ENCODE assay signal across 11 cellular contexts in the genomic region with DNA sequence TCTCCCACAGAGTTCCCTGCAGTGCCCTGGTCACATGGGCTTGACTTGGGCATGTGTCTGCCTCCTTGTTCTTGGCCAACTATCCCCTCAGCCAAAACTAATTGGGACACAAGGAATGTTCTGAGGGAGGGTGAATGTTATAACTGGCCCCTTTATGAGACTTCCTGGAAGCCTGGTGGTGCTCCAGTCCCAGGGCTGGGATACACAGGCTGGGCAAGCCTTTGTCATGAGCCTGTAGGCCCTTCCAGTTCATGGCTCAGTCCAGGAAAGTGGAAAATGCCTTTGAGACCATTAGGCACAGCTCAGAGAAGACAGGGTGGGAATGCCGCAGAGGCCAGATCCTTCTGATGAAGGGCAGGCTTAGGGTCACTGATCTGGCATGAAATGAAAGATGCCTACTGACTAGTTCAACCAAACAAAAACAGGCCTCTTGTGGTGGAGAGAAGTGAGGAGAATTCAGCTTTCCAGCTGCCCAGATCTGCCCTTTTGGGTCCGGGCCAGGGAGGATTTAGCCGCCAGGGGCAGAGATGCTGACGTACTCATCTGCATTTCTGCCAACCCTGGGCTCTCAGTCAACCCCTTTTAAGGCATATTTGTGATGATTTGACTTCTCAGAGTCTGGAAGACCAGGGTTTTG.
A peak's percentile ranks its signal among the peaks of the same experiment; 100 is the strongest.
DNase-seq lines count a peak whose midpoint lies in the region; ATAC-seq and TF ChIP-seq lines count a peak whose summit lies in the region.
"Had no signal": no experiment of that assay in that cellular context is flagged by ENCODE, and none has a peak within 500 bp of the region (broad histone marks: within the 10 kb centered on the region; RNA-seq: fewer than 3 reads in every experiment).

No MANE protein-coding gene starts in this region.

- TF ChIP-seq POLR2A in IMR-90 (IDR thresholded peaks at IDR 0.05; ENCODE audit: low read depth, low read length) (no peak), spleen (IDR thresholded peaks at IDR 0.05) (no peak)

- H4K20me1 ChIP-seq in IMR-90 (ENCODE audit: insufficient read depth, low read length), result no peaks in the 10 kb centered on the region

- no peak overlapping the region for H2BK5ac ChIP-seq in IMR-90 (ENCODE audit: low read depth, low read length, poor library complexity, severe bottlenecking)

- H2AK9ac ChIP-seq in IMR-90 (replicated peaks; ENCODE audit: low read depth, low read length, poor library complexity), result no peak overlapping the region

- in situ Hi-C loops in IMR-90 (cut with MboI; ENCODE audit: low sequenced_read_pairs), result no loop called here

- H3K23ac ChIP-seq in IMR-90 (ENCODE audit: low read depth, low read length), result no peak overlapping the region

- H4K8ac ChIP-seq in IMR-90 (ENCODE audit: low read depth in 2 of 2, low read length in 2 of 2), result no peak overlapping the region

- no peak for TF ChIP-seq RAD21 in IMR-90 (IDR thresholded peaks at IDR 0.05; ENCODE audit: low read length)

- no peaks in the 10 kb centered on the region for H3K9me1 ChIP-seq in IMR-90 (ENCODE audit: insufficient read depth, low read length)

- BruUV-seq in IMR-90 (replicated peaks; lab: Mats Ljungman, UMichigan), result no TSS peak

- H4K91ac ChIP-seq in IMR-90 (ENCODE audit: insufficient read depth, low read depth, low read length), result no peak overlapping the region

- H3K56ac ChIP-seq in IMR-90 (ENCODE audit: extremely low read depth, insufficient read depth, low read length), result no peak overlapping the region

- peak; percentile 35 for ATAC-seq in IMR-90 (ENCODE audit: low read depth)
- ATAC-seq in GM19452 (IDR thresholded peaks at IDR 0.05; ENCODE audit: unreplicated experiment), result no peak

- no peak overlapping the region for H2BK20ac ChIP-seq in IMR-90 (ENCODE audit: low read depth, low read length)

- intact Hi-C loops in IMR-90 (cut with micrococcal nuclease) (no loop called here), spleen (cut with DNase I; ENCODE audit: low total_unique reads) (no loop called here)

- DNase-seq in IMR-90, result no peak
- peak in 53 of 61 donors; percentile 3 to 84 (median 53) for DNase-seq in caudate nucleus (lab: John Stamatoyannopoulos, UW)
- DNase-seq in hypothalamus (lab: John Stamatoyannopoulos, UW), result peak in 48 of 51 donors; percentile 5 to 92 (median 58)
- no peak for DNase-seq in spleen
- DNase-seq in activated T-cell treated with anti-CD3 and anti-CD28 coated beads, Interleukin-2, amount 50 U/mL, for 1 hour, result no peak
- no peak for DNase-seq in SK-N-DZ (ENCODE audit: low spot score)
- no peak for DNase-seq in GOT3 (lab: John Stamatoyannopoulos, UW)
- DNase-seq: activated T-cell treated with anti-CD3 and anti-CD28 coated beads, Interleukin-2, amount 50 U/mL, for 48 hours; DMS153; NCI-H146 had no signal

- H2AFZ ChIP-seq in IMR-90 (replicated peaks; ENCODE audit: low read length, poor library complexity), result no peak overlapping the region

- H3K18ac ChIP-seq in IMR-90 (ENCODE audit: low read depth, low read length), result no peak overlapping the region

- H3K27ac ChIP-seq in IMR-90 (ENCODE audit: insufficient read depth, low read length) (no peak overlapping the region), caudate nucleus (ENCODE audit: low read depth, low read length) (peak overlapping the region; percentile 31), spleen (peak overlapping the region in 5 of 8 donors; percentile 10 to 47 (median 29))

- H3K36me3 ChIP-seq in IMR-90 (ENCODE audit: control insufficient read depth, insufficient read depth, low read length), result no peaks in the 10 kb centered on the region
- H3K36me3 ChIP-seq in spleen, result no peaks in the 10 kb centered on the region

- H3K4me3 ChIP-seq in IMR-90 (ENCODE audit: insufficient read depth, low read depth, low read length) (no peak overlapping the region), spleen (no peak overlapping the region)

- H4K5ac ChIP-seq in IMR-90 (ENCODE audit: low read depth, low read length), result no peak overlapping the region

- CTCF ChIA-PET in IMR-90 (lab: Yijun Ruan, JAX), result interaction anchor here (0.6 kb wide), 1 partner anchor 388 kb away, joined by 3 read pairs; no protein-coding TSS in a partner anchor

- WGBS in IMR-90 (ENCODE audit: extremely low coverage in 2 of 2, insufficient read length in 1 of 2), 2 experiments, result no CpG with 5 or more reads among the region's 4 CpGs
- WGBS in spleen, 5 donors, result 51 to 87% (median 78%) methylated on average over 4 of the region's 4 CpGs

- H3K4ac ChIP-seq in IMR-90 (ENCODE audit: low read depth, low read length), result no peak overlapping the region

- TF ChIP-seq CTCF in IMR-90 (conservative IDR thresholded peaks at IDR 0.05; ENCODE audit: low read depth, low read length) (no peak), spleen (IDR thresholded peaks at IDR 0.05 in 8 of 11, conservative IDR thresholded peaks at IDR 0.05 in 3 of 11) (peak in 1 of 11 experiments; percentile 9)

- POLR2A ChIA-PET in IMR-90 (lab: Charles Lee; ENCODE audit: unreplicated experiment), result no interaction called here

- H3K4me2 ChIP-seq in IMR-90 (ENCODE audit: low read depth, low read length), result no peak overlapping the region

- no peak overlapping the region for H2BK15ac ChIP-seq in IMR-90 (ENCODE audit: low read depth, low read length)

- no peak overlapping the region for H3K9ac ChIP-seq in IMR-90 (ENCODE audit: low read depth, low read length)

- no peak overlapping the region; the same call in 1 of the 2 replicates for H2AK5ac ChIP-seq in IMR-90 (ENCODE audit: low read depth, low read length)

- H3K4me1 ChIP-seq in IMR-90 (ENCODE audit: control insufficient read depth, insufficient read depth, low read length), result no peaks in the 10 kb centered on the region
- H3K4me1 ChIP-seq in spleen, result no peaks in the 10 kb centered on the region

- H3K27me3 ChIP-seq in IMR-90 (ENCODE audit: control insufficient read depth, insufficient read depth, low read length) (peaks cover 13% of the 10 kb centered on the region), spleen (replicated peaks in 1 of 7) (no peaks in the 10 kb centered on the region)

- no peak overlapping the region for H3K14ac ChIP-seq in IMR-90 (replicated peaks; ENCODE audit: low read depth, low read length)

- dilution Hi-C loops in IMR-90 (cut with HindIII; ENCODE audit: low sequenced_read_pairs, unreplicated experiment), result no loop called here

- no peaks in the 10 kb centered on the region for H3K79me1 ChIP-seq in IMR-90 (ENCODE audit: low read depth in 1 of 2, low read length in 2 of 2)

- H3K9me3 ChIP-seq in IMR-90 (ENCODE audit: control insufficient read depth, insufficient read depth, low read length) (no peaks in the 10 kb centered on the region), spleen (no peaks in the 10 kb centered on the region)

- no peak overlapping the region for H2BK120ac ChIP-seq in IMR-90 (ENCODE audit: low read depth, low read length)

TF ChIP-seq in IMR-90, 13 proteins besides CTCF, POLR2A, EP300 and RAD21:
- TF ChIP-seq MAZ (IDR thresholded peaks at IDR 0.05; ENCODE audit: borderline replicate concordance, low read depth, low read length) (no peak), MXI1 (IDR thresholded peaks at IDR 0.05; ENCODE audit: borderline replicate concordance, low read depth, low read length) (no peak), FOS (IDR thresholded peaks at IDR 0.05; ENCODE audit: low read depth, low read length) (no peak), RCOR1 (IDR thresholded peaks at IDR 0.05; ENCODE audit: insufficient replicate concordance, low read length) (no peak), BHLHE40 (IDR thresholded peaks at IDR 0.05; ENCODE audit: low read depth, low read length) (no peak), NFE2L2 (IDR thresholded peaks at IDR 0.05; ENCODE audit: low read depth, low read length) (no peak), CEBPB (IDR thresholded peaks at IDR 0.05; ENCODE audit: low read depth, low read length) (no peak), SMC3 (IDR thresholded peaks at IDR 0.05; ENCODE audit: low read depth, low read length) (no peak), MAFK (IDR thresholded peaks at IDR 0.05; ENCODE audit: low read depth, low read length) (no peak), RFX5 (IDR thresholded peaks at IDR 0.05; ENCODE audit: low read depth, low read length) (no peak)
- TF ChIP-seq, protein P1, sequence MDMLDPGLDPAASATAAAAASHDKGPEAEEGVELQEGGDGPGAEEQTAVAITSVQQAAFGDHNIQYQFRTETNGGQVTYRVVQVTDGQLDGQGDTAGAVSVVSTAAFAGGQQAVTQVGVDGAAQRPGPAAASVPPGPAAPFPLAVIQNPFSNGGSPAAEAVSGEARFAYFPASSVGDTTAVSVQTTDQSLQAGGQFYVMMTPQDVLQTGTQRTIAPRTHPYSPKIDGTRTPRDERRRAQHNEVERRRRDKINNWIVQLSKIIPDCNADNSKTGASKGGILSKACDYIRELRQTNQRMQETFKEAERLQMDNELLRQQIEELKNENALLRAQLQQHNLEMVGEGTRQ (IDR thresholded peaks at IDR 0.05; ENCODE audit: low read depth, low read length), result no peak
- TF ChIP-seq, protein P2, sequence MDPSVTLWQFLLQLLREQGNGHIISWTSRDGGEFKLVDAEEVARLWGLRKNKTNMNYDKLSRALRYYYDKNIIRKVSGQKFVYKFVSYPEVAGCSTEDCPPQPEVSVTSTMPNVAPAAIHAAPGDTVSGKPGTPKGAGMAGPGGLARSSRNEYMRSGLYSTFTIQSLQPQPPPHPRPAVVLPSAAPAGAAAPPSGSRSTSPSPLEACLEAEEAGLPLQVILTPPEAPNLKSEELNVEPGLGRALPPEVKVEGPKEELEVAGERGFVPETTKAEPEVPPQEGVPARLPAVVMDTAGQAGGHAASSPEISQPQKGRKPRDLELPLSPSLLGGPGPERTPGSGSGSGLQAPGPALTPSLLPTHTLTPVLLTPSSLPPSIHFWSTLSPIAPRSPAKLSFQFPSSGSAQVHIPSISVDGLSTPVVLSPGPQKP (IDR thresholded peaks at IDR 0.05; ENCODE audit: borderline replicate concordance, low read depth, low read length), result no peak

Comparison
In these comparisons a context has a peak if more than half of its experiments do, and no peak if none do; other contexts are left out.
1. DNase-seq: peak in caudate nucleus (53 of 61) and hypothalamus (48 of 51); none in IMR-90 (single experiment), spleen (single experiment), activated T-cell treated with anti-CD3 and anti-CD28 coated beads, Interleukin-2, amount 50 U/mL, for 1 hour (single experiment), SK-N-DZ (single experiment) and GOT3 (single experiment).